In genomic region chr7:107725138-107725740, GRCh38 we compare ENCODE assay signal across 8 cellular contexts. TPM values are rescaled to one million over a fixed set of nuclear protein-coding genes. Genes with fewer than 3 reads are reported as not detected.
DNase-seq lines count a peak whose midpoint lies in the region; ATAC-seq, FAIRE-seq and TF ChIP-seq lines count a peak whose summit lies in the region.

No MANE protein-coding gene starts in this region.

- H3K27me3 Mint-ChIP-seq in progenitor cell of endocrine pancreas, result peaks cover 30% of the 10 kb centered on the region

- TF ChIP-seq CTCF in BE2C (IDR thresholded peaks at IDR 0.05; ENCODE audit: low read depth, low read length), result peak; percentile 77
- peak; percentile 66 for TF ChIP-seq CTCF in fibroblast of pulmonary artery (IDR thresholded peaks at IDR 0.05; ENCODE audit: low read length, missing control alignments)
- peak; percentile 86 for TF ChIP-seq CTCF in progenitor cell of endocrine pancreas (IDR thresholded peaks at IDR 0.05; ENCODE audit: unreplicated experiment)

- H3K4me3 ChIP-seq in BE2C (ENCODE audit: low read depth, low read length), result no peak overlapping the region
- H3K4me3 ChIP-seq in fibroblast of pulmonary artery (replicated peaks; ENCODE audit: low read depth, low read length), result no peak overlapping the region

- no peaks in the 10 kb centered on the region for H3K4me1 ChIP-seq in BE2C

- DNase-seq in BE2C (peak; percentile 56), GM18507 (ENCODE audit: extremely low spot score, insufficient read length, low read depth) (peak; percentile 20), NCI-H345 (lab: John Stamatoyannopoulos, UW) (peak; percentile 58), activated T-cell treated with anti-CD3 and anti-CD28 coated beads for 48 hours (ENCODE audit: low read depth) (peak; percentile 20), fibroblast of pulmonary artery (ENCODE audit: low read depth) (peak; percentile 81), progenitor cell of endocrine pancreas (ENCODE audit: low spot score, unreplicated experiment) (no peak)

- no peaks in the 10 kb centered on the region for H3K9me3 Mint-ChIP-seq in progenitor cell of endocrine pancreas (ENCODE audit: low read depth)

- no peak overlapping the region for H3K4me3 Mint-ChIP-seq in progenitor cell of endocrine pancreas (ENCODE audit: low read depth)

- H3K4me1 Mint-ChIP-seq in progenitor cell of endocrine pancreas (ENCODE audit: low read depth), result no peaks in the 10 kb centered on the region

- ATAC-seq in GM21367 (IDR thresholded peaks at IDR 0.05; ENCODE audit: unreplicated experiment) (no peak), HG02973 (IDR thresholded peaks at IDR 0.05; ENCODE audit: unreplicated experiment) (no peak)

- H3K9me3 ChIP-seq in BE2C, result no peaks in the 10 kb centered on the region

- H3K27ac Mint-ChIP-seq in progenitor cell of endocrine pancreas, result no peak overlapping the region

- H3K36me3 Mint-ChIP-seq in progenitor cell of endocrine pancreas (ENCODE audit: insufficient read depth), result no peaks in the 10 kb centered on the region

- no peaks in the 10 kb centered on the region for H3K36me3 ChIP-seq in BE2C

- no peaks in the 10 kb centered on the region; the same call in 1 of the 2 replicates for H3K27me3 ChIP-seq in BE2C

- FAIRE-seq in GM18507 (lab: Jason Lieb, UNC), result peak; percentile 95

RNA-seq across cellular contexts. Expression of gene CBLL1, which starts 18.7 kb away (rescaled TPM):
- polyA plus RNA-seq in BE2C (2012; ENCODE audit: insufficient read depth, insufficient read length, low read depth), result 40.2 TPM
- total RNA-seq in progenitor cell of endocrine pancreas, result 34.0 and 37.7 TPM in 2 replicates
